15 cellular contexts compared by ENCODE assay signal in the genomic region with DNA sequence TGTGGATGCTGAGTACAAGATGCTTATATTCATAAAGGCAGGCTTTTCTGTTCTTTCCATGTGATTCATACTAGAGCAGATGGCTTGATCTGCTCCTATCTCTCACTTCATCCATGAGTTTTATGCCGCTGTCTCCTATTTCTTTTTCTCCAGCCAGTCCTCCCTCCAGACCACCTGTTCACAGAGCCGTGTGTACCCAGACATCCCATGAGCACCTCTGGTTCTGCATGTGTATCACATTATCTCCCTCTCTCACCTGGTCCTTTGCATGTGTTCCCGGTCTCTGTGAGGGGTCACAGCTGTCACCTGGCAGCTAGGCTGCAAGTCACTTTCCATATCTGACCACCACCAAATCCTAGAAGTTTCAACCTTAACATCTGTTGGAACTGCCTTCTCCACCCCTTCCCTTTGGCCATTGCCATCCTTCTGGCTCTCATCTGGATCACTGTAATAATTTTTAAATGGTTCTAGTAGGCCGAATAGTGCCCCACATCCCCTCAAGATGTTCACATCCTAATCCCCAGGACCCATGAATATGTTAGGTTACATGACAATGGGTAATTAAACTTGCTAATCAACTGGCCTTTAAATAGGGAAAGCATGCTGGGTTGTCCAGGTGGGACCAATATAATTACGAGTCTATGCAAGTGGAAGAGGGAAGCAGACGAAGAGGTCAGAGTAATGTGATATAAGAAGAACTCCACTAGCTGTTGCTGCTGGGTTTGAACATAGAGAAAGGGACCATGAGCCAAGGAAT.
DNase-seq lines count a peak whose midpoint lies in the region; ATAC-seq and TF ChIP-seq lines count a peak whose summit lies in the region.
"Had no signal": no experiment of that assay in that cellular context is flagged by ENCODE, and none has a peak within 500 bp of the region (broad histone marks: within the 10 kb centered on the region; RNA-seq: fewer than 3 reads in every experiment).

No MANE protein-coding gene starts in this region.

- H2BK120ac ChIP-seq in IMR-90 (ENCODE audit: low read depth, low read length), result peak overlapping the region; percentile 32; the same call in 1 of the 2 replicates

- H3K4me2 ChIP-seq in IMR-90 (ENCODE audit: low read depth, low read length), result peak overlapping the region; percentile 10; the same call in 1 of the 2 replicates

- no peak overlapping the region for H3K23ac ChIP-seq in IMR-90 (ENCODE audit: low read depth, low read length)

- no peak overlapping the region for H3K9ac ChIP-seq in IMR-90 (ENCODE audit: low read depth, low read length)

- H3K9me3 Mint-ChIP-seq in glutamatergic neuron (ENCODE audit: unreplicated experiment), result peaks cover 2% of the 10 kb centered on the region
- H3K9me3 Mint-ChIP-seq: CD4-positive, CD25-positive, alpha-beta regulatory T cell; HFFc6 had no signal

- H3K4me3 ChIP-seq in IMR-90 (ENCODE audit: insufficient read depth, low read depth, low read length) (no peak overlapping the region), adrenal gland (no peak overlapping the region)

- H4K8ac ChIP-seq in IMR-90 (ENCODE audit: low read depth in 2 of 2, low read length in 2 of 2), result peak overlapping the region in 1 of 2 experiments; percentile 58; a peak in 2 of 4 replicates

- dilution Hi-C loops in IMR-90 (cut with HindIII; ENCODE audit: low sequenced_read_pairs, unreplicated experiment), result no loop called here

- H2BK5ac ChIP-seq in IMR-90 (ENCODE audit: low read depth, low read length, poor library complexity, severe bottlenecking), result peak overlapping the region; percentile 15

- H3K14ac ChIP-seq in IMR-90 (replicated peaks; ENCODE audit: low read depth, low read length), result peak overlapping the region; percentile 22

- H4K91ac ChIP-seq in IMR-90 (ENCODE audit: insufficient read depth, low read depth, low read length), result peak overlapping the region; percentile 28

- no peaks in the 10 kb centered on the region for H3K27me3 ChIP-seq in IMR-90 (ENCODE audit: control insufficient read depth, insufficient read depth, low read length)
- no peaks in the 10 kb centered on the region for H3K27me3 ChIP-seq in adrenal gland

- H3K27ac Mint-ChIP-seq in glutamatergic neuron (ENCODE audit: unreplicated experiment), result peak overlapping the region; percentile 15
- H3K27ac Mint-ChIP-seq: CD4-positive, CD25-positive, alpha-beta regulatory T cell; HFFc6 had no signal

- H2AK5ac ChIP-seq in IMR-90 (ENCODE audit: low read depth, low read length), result peak overlapping the region; percentile 83

- BruUV-seq in IMR-90 (replicated peaks; lab: Mats Ljungman, UMichigan), result no TSS peak

- H2AK9ac ChIP-seq in IMR-90 (replicated peaks; ENCODE audit: low read depth, low read length, poor library complexity), result no peak overlapping the region

- TF ChIP-seq CTCF in IMR-90 (conservative IDR thresholded peaks at IDR 0.05; ENCODE audit: low read depth, low read length) (no peak), glutamatergic neuron (IDR thresholded peaks at IDR 0.05; ENCODE audit: partially characterized antibody, unreplicated experiment) (no peak), adrenal gland (IDR thresholded peaks at IDR 0.05) (no peak)

- DNase-seq in IMR-90, result no peak
- DNase-seq in NCI-H69 (lab: John Stamatoyannopoulos, UW), result peak; percentile 85
- no peak for DNase-seq in glutamatergic neuron
- DNase-seq in adrenal gland, result no peak
- DNase-seq: ACHN; CD4-positive, CD25-positive, alpha-beta regulatory T cell; DMS79 treated with DMSO at 0.1 percent for 48 hours; GOT3; HFFc6; NCI-H1436; NCI-H446; RPMI8226 had no signal

- H3K9me1 ChIP-seq in IMR-90 (ENCODE audit: insufficient read depth, low read length), result peaks cover 5% of the 10 kb centered on the region; the same call in 1 of the 2 replicates

- H3K4me3 Mint-ChIP-seq in glutamatergic neuron (ENCODE audit: unreplicated experiment), result no peak overlapping the region
- H3K4me3 Mint-ChIP-seq: CD4-positive, CD25-positive, alpha-beta regulatory T cell; HFFc6 had no signal

- in situ Hi-C loops in IMR-90 (cut with MboI; ENCODE audit: low sequenced_read_pairs), result no loop called here

- H3K9me3 ChIP-seq in IMR-90 (ENCODE audit: control insufficient read depth, insufficient read depth, low read length), result no peaks in the 10 kb centered on the region
- no peaks in the 10 kb centered on the region for H3K9me3 ChIP-seq in adrenal gland (replicated peaks in 1 of 3)

- no peaks in the 10 kb centered on the region for H4K20me1 ChIP-seq in IMR-90 (ENCODE audit: insufficient read depth, low read length)

- H3K27ac ChIP-seq in IMR-90 (ENCODE audit: insufficient read depth, low read length) (no peak overlapping the region), adrenal gland (no peak overlapping the region)

- peaks cover 31% of the 10 kb centered on the region for H3K4me1 ChIP-seq in IMR-90 (ENCODE audit: control insufficient read depth, insufficient read depth, low read length)
- no peaks in the 10 kb centered on the region for H3K4me1 ChIP-seq in adrenal gland (replicated peaks in 1 of 2)

- peak overlapping the region; percentile 58 for H2BK15ac ChIP-seq in IMR-90 (ENCODE audit: low read depth, low read length)

- H3K79me1 ChIP-seq in IMR-90 (ENCODE audit: low read depth in 1 of 2, low read length in 2 of 2), result peaks cover 15 to 20% of the 10 kb centered on the region in 2 experiments; a peak in 3 of 4 replicates

- H3K36me3 ChIP-seq in IMR-90 (ENCODE audit: control insufficient read depth, insufficient read depth, low read length) (no peaks in the 10 kb centered on the region), adrenal gland (replicated peaks in 1 of 2) (no peaks in the 10 kb centered on the region)

- TF ChIP-seq POLR2A in IMR-90 (IDR thresholded peaks at IDR 0.05; ENCODE audit: low read depth, low read length), result no peak
- no peak for TF ChIP-seq POLR2A in adrenal gland (IDR thresholded peaks at IDR 0.05)

- no peak for ATAC-seq in IMR-90 (ENCODE audit: low read depth)
- ATAC-seq in GM18858 (IDR thresholded peaks at IDR 0.05; ENCODE audit: unreplicated experiment), result no peak
- ATAC-seq in GM21576 (IDR thresholded peaks at IDR 0.05; ENCODE audit: unreplicated experiment), result no peak
- no peak for ATAC-seq in HG02973 (IDR thresholded peaks at IDR 0.05; ENCODE audit: unreplicated experiment)

- H2BK20ac ChIP-seq in IMR-90 (ENCODE audit: low read depth, low read length), result peak overlapping the region; percentile 61

- peaks cover 3% of the 10 kb centered on the region for H3K36me3 Mint-ChIP-seq in glutamatergic neuron (ENCODE audit: unreplicated experiment)
- H3K36me3 Mint-ChIP-seq: CD4-positive, CD25-positive, alpha-beta regulatory T cell had no signal

- H3K27me3 Mint-ChIP-seq in glutamatergic neuron (ENCODE audit: unreplicated experiment), result peaks cover 2% of the 10 kb centered on the region

- CTCF ChIA-PET in IMR-90 (lab: Yijun Ruan, JAX), result interaction anchor here (1.0 kb wide), 2 partner anchors 196 kb away, joined by 4 read pairs; no protein-coding TSS in a partner anchor

- H2AFZ ChIP-seq in IMR-90 (replicated peaks; ENCODE audit: low read length, poor library complexity), result no peak overlapping the region

- WGBS in IMR-90 (ENCODE audit: extremely low coverage in 2 of 2, insufficient read length in 1 of 2), 2 experiments, result no CpG with 5 or more reads among the region's 6 CpGs
- WGBS in adrenal gland, 4 donors, result 71 to 82% (median 77%) methylated on average over 6 of the region's 6 CpGs

- intact Hi-C loops in IMR-90 (cut with micrococcal nuclease), result no loop called here
- intact Hi-C loops in adrenal gland (cut with DNase I), result no loop called here

- H3K4me1 Mint-ChIP-seq in glutamatergic neuron (ENCODE audit: low read depth, unreplicated experiment), result peaks cover 11% of the 10 kb centered on the region
- H3K4me1 Mint-ChIP-seq: CD4-positive, CD25-positive, alpha-beta regulatory T cell had no signal

- H3K18ac ChIP-seq in IMR-90 (ENCODE audit: low read depth, low read length), result peak overlapping the region; percentile 54; the same call in 1 of the 2 replicates

- no peak for TF ChIP-seq RAD21 in IMR-90 (IDR thresholded peaks at IDR 0.05; ENCODE audit: low read length)

- H3K4ac ChIP-seq in IMR-90 (ENCODE audit: low read depth, low read length), result peak overlapping the region; percentile 27; the same call in 1 of the 2 replicates

- POLR2A ChIA-PET in IMR-90 (lab: Charles Lee; ENCODE audit: unreplicated experiment), result no interaction called here

- H3K56ac ChIP-seq in IMR-90 (ENCODE audit: extremely low read depth, insufficient read depth, low read length), result no peak overlapping the region

- H4K5ac ChIP-seq in IMR-90 (ENCODE audit: low read depth, low read length), result peak overlapping the region; percentile 53

TF ChIP-seq in IMR-90, 13 proteins besides CTCF, POLR2A, EP300 and RAD21 (continues in another document):
- TF ChIP-seq, protein P1, sequence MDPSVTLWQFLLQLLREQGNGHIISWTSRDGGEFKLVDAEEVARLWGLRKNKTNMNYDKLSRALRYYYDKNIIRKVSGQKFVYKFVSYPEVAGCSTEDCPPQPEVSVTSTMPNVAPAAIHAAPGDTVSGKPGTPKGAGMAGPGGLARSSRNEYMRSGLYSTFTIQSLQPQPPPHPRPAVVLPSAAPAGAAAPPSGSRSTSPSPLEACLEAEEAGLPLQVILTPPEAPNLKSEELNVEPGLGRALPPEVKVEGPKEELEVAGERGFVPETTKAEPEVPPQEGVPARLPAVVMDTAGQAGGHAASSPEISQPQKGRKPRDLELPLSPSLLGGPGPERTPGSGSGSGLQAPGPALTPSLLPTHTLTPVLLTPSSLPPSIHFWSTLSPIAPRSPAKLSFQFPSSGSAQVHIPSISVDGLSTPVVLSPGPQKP (IDR thresholded peaks at IDR 0.05; ENCODE audit: borderline replicate concordance, low read depth, low read length), result no peak
- TF ChIP-seq CEBPB (IDR thresholded peaks at IDR 0.05; ENCODE audit: low read depth, low read length) (no peak), MXI1 (IDR thresholded peaks at IDR 0.05; ENCODE audit: borderline replicate concordance, low read depth, low read length) (no peak), BHLHE40 (IDR thresholded peaks at IDR 0.05; ENCODE audit: low read depth, low read length) (no peak), NFE2L2 (IDR thresholded peaks at IDR 0.05; ENCODE audit: low read depth, low read length) (no peak), FOS (IDR thresholded peaks at IDR 0.05; ENCODE audit: low read depth, low read length) (no peak), RFX5 (IDR thresholded peaks at IDR 0.05; ENCODE audit: low read depth, low read length) (no peak), RCOR1 (IDR thresholded peaks at IDR 0.05; ENCODE audit: insufficient replicate concordance, low read length) (no peak), MAZ (IDR thresholded peaks at IDR 0.05; ENCODE audit: borderline replicate concordance, low read depth, low read length) (no peak), MAFK (IDR thresholded peaks at IDR 0.05; ENCODE audit: low read depth, low read length) (no peak)
- TF ChIP-seq, protein P2, sequence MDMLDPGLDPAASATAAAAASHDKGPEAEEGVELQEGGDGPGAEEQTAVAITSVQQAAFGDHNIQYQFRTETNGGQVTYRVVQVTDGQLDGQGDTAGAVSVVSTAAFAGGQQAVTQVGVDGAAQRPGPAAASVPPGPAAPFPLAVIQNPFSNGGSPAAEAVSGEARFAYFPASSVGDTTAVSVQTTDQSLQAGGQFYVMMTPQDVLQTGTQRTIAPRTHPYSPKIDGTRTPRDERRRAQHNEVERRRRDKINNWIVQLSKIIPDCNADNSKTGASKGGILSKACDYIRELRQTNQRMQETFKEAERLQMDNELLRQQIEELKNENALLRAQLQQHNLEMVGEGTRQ (IDR thresholded peaks at IDR 0.05; ENCODE audit: low read depth, low read length), result no peak
